In the genomic region with DNA sequence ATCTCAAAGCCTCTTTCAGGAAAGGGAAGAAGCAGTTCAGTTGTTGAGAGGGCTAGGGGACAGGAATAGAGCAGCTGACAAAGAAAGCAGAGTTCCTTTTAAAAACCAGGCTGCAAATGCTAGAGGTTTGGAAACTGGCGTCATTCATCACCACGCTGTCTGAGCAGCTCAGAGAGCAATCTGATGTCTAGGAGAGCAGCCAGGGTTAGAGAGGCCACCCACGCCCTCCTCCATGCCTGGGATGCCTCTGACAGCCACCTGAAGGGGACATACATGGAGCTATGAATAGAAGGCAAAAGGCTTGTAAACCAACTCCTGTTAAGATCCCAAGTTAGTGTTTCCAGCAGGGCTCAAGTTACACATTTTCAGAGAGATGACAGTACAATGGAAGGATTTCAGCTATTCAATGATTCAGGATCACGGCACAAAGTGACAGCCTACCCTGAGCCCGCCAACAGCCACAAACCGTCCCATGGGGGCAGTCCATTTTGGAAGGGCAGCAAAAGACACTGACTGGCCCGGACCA, we compare ENCODE assay signal across 13 cellular contexts. TPM values are rescaled to one million over a fixed set of nuclear protein-coding genes. Genes with fewer than 3 reads are reported as not detected.
DNase-seq lines count a peak whose midpoint lies in the region; ATAC-seq and TF ChIP-seq lines count a peak whose summit lies in the region.
"Had no signal": no experiment of that assay in that cellular context is flagged by ENCODE, and none has a peak within 500 bp of the region (broad histone marks: within the 10 kb centered on the region; RNA-seq: fewer than 3 reads in every experiment).

No MANE protein-coding gene starts in this region.

- TF ChIP-seq CTCF in brain (conservative IDR thresholded peaks at IDR 0.05) (no peak), type B pancreatic cell (conservative IDR thresholded peaks at IDR 0.05) (no peak)

- peaks cover 48% of the 10 kb centered on the region for H3K4me1 Mint-ChIP-seq in activated T-cell treated with anti-CD3 and anti-CD28 coated beads, Interleukin-2, amount 50 U/mL, for 24 hours (ENCODE audit: low read depth)
- H3K4me1 Mint-ChIP-seq in brain (peaks cover 48% of the 10 kb centered on the region), type B pancreatic cell (ENCODE audit: unreplicated experiment) (peaks cover 10% of the 10 kb centered on the region)

- H3K4me3 Mint-ChIP-seq in activated T-cell treated with anti-CD3 and anti-CD28 coated beads, Interleukin-2, amount 50 U/mL, for 24 hours = no peak overlapping the region
- H3K4me3 Mint-ChIP-seq in brain = peak overlapping the region in 1 of 5 experiments; percentile 53
- peak overlapping the region; percentile 10 for H3K4me3 Mint-ChIP-seq in type B pancreatic cell
- H3K4me3 Mint-ChIP-seq: T-cell had no signal

- ATAC-seq in GM19463 (IDR thresholded peaks at IDR 0.05; ENCODE audit: unreplicated experiment) = no peak
- ATAC-seq: T-cell had no signal

- H3K9me3 Mint-ChIP-seq in activated T-cell treated with anti-CD3 and anti-CD28 coated beads, Interleukin-2, amount 50 U/mL, for 24 hours = no peaks in the 10 kb centered on the region
- H3K9me3 Mint-ChIP-seq in brain = no peaks in the 10 kb centered on the region
- H3K9me3 Mint-ChIP-seq in type B pancreatic cell = no peaks in the 10 kb centered on the region
- H3K9me3 Mint-ChIP-seq: IgD-negative memory B cell, T-cell had no signal

- no peak for DNase-seq in activated T-cell treated with anti-CD3 and anti-CD28 coated beads, Interleukin-2, amount 50 U/mL, for 24 hours
- DNase-seq in activated T-cell treated with anti-CD3 and anti-CD28 coated beads for 4 hours (no peak), iris pigment epithelial cell (ENCODE audit: low read depth) (peak; percentile 75), type B pancreatic cell (ENCODE audit: extremely low spot score, unreplicated experiment) (no peak), activated gamma-delta T cell treated with Interleukin-2 at 50 U/mL for 16 hours (no peak)
- no peak for DNase-seq in stimulated activated CD4-positive, alpha-beta T cell treated with anti-CD3 and anti-CD28 coated beads, Interleukin-1b, Interleukin-23, amount 100 ng/mL, for 48 hours
- DNase-seq: 8988T, dermis blood vessel endothelial cell, islet precursor cell, T-cell had no signal

- H3K27ac Mint-ChIP-seq in activated T-cell treated with anti-CD3 and anti-CD28 coated beads, Interleukin-2, amount 50 U/mL, for 24 hours = peak overlapping the region; percentile 69
- H3K27ac Mint-ChIP-seq in brain (peak overlapping the region in 4 of 5 experiments; percentile 8 to 90 (median 62)), type B pancreatic cell (peak overlapping the region; percentile 74)
- H3K27ac Mint-ChIP-seq: IgD-negative memory B cell, T-cell had no signal

- no peaks in the 10 kb centered on the region for H3K27me3 Mint-ChIP-seq in activated T-cell treated with anti-CD3 and anti-CD28 coated beads, Interleukin-2, amount 50 U/mL, for 24 hours
- H3K27me3 Mint-ChIP-seq in brain = no peaks in the 10 kb centered on the region
- H3K27me3 Mint-ChIP-seq in type B pancreatic cell = no peaks in the 10 kb centered on the region
- H3K27me3 Mint-ChIP-seq: IgD-negative memory B cell, T-cell had no signal

- H3K36me3 Mint-ChIP-seq in activated T-cell treated with anti-CD3 and anti-CD28 coated beads, Interleukin-2, amount 50 U/mL, for 24 hours (ENCODE audit: low read depth) = peaks cover 71% of the 10 kb centered on the region
- peaks cover 20% of the 10 kb centered on the region for H3K36me3 Mint-ChIP-seq in brain
- H3K36me3 Mint-ChIP-seq in type B pancreatic cell = peaks cover 4% of the 10 kb centered on the region
- H3K36me3 Mint-ChIP-seq: IgD-negative memory B cell had no signal

RNA-seq across cellular contexts. Expression of a gene that starts 12.4 kb away (rescaled TPM):
- polyA plus RNA-seq in brain (ENCODE audit: insufficient read depth, low read depth, low replicate concordance) = 255 TPM
- total RNA-seq in type B pancreatic cell (ENCODE audit: low replicate concordance) = 85.6 and 107 TPM in 2 replicates

RNA-seq across cellular contexts. Expression of a gene that starts 19.8 kb away (rescaled TPM):
- 0.54 TPM for polyA plus RNA-seq in brain (ENCODE audit: insufficient read depth, low read depth, low replicate concordance)
- 0.36 TPM in 1 of 2 replicates, not detected in the other for total RNA-seq in type B pancreatic cell (ENCODE audit: low replicate concordance)

RNA-seq across cellular contexts. Expression of a gene that starts 21.3 kb away (rescaled TPM):
- 19.4 TPM for polyA plus RNA-seq in brain (ENCODE audit: insufficient read depth, low read depth, low replicate concordance)
- 36.0 and 63.5 TPM in 2 replicates for total RNA-seq in type B pancreatic cell (ENCODE audit: low replicate concordance)

RNA-seq across cellular contexts. Expression of a gene that starts 29.9 kb away (rescaled TPM):
- 4.2 TPM for polyA plus RNA-seq in brain (ENCODE audit: insufficient read depth, low read depth, low replicate concordance)
- total RNA-seq in type B pancreatic cell (ENCODE audit: low replicate concordance) = 0.72 and 1.3 TPM in 2 replicates

RNA-seq across cellular contexts. Expression of a gene that starts 38.5 kb away (rescaled TPM):
- 0.88 TPM for polyA plus RNA-seq in brain (ENCODE audit: insufficient read depth, low read depth, low replicate concordance)
- total RNA-seq in type B pancreatic cell (ENCODE audit: low replicate concordance) = not detected in 2 replicates
- polyA plus RNA-seq: IgD-negative memory B cell had no signal
